In genomic region chr3:51974277-51974962, GRCh38 we compare ENCODE assay signal across 6 cellular contexts. TPM values are rescaled to one million over a fixed set of nuclear protein-coding genes. Genes with fewer than 3 reads are reported as not detected.
DNase-seq lines count a peak whose midpoint lies in the region; ATAC-seq and TF ChIP-seq lines count a peak whose summit lies in the region.

No MANE protein-coding gene starts in this region.

- H3K4me3 ChIP-seq in MG63 (peak overlapping the region; percentile 89), esophagus squamous epithelium (peak overlapping the region; percentile 58 to 85 (median 70))

- no peaks in the 10 kb centered on the region for H3K9me3 Mint-ChIP-seq in stimulated activated effector memory CD8-positive, alpha-beta T cell treated with anti-CD3 and anti-CD28 coated beads, Interleukin-12 subunit alpha, Interleukin-12 subunit beta, amount 100 ng/mL, for 72 hours

- peaks cover 20% of the 10 kb centered on the region for H3K36me3 Mint-ChIP-seq in stimulated activated effector memory CD8-positive, alpha-beta T cell treated with anti-CD3 and anti-CD28 coated beads, Interleukin-12 subunit alpha, Interleukin-12 subunit beta, amount 100 ng/mL, for 72 hours

- no peak for TF ChIP-seq POLR2A in esophagus squamous epithelium (IDR thresholded peaks at IDR 0.05)

- H3K4me1 ChIP-seq in esophagus squamous epithelium = peaks cover 22 to 83% (median 32%) of the 10 kb centered on the region in 3 donors

- peak; percentile 12 for ATAC-seq in GM18867 (IDR thresholded peaks at IDR 0.05; ENCODE audit: unreplicated experiment)
- ATAC-seq in stimulated activated effector memory CD8-positive, alpha-beta T cell treated with anti-CD3 and anti-CD28 coated beads, Interleukin-12 subunit alpha, Interleukin-12 subunit beta, amount 100 ng/mL, for 72 hours = peak; percentile 43

- H3K27ac ChIP-seq in esophagus squamous epithelium = peak overlapping the region; percentile 86 to 96 (median 94)

- H3K9me3 ChIP-seq in MG63 (no peaks in the 10 kb centered on the region), esophagus squamous epithelium (no peaks in the 10 kb centered on the region)

- H3K36me3 ChIP-seq in MG63 (peaks cover 2% of the 10 kb centered on the region; the same call in 1 of the 2 replicates), esophagus squamous epithelium (no peaks in the 10 kb centered on the region)

- H3K27ac Mint-ChIP-seq in stimulated activated effector memory CD8-positive, alpha-beta T cell treated with anti-CD3 and anti-CD28 coated beads, Interleukin-12 subunit alpha, Interleukin-12 subunit beta, amount 100 ng/mL, for 72 hours = peak overlapping the region; percentile 96

- TF ChIP-seq CTCF in esophagus squamous epithelium (IDR thresholded peaks at IDR 0.05) = peak in 1 of 6 experiments; percentile 21

- DNase-seq in MG63 (peak; percentile 32), esophagus squamous epithelium (lab: John Stamatoyannopoulos, UW) (no peak), DMS153 treated with DMSO at 0.1 percent for 48 hours (lab: John Stamatoyannopoulos, UW; ENCODE audit: unreplicated experiment) (no peak), SKM-1 (lab: John Stamatoyannopoulos, UW; ENCODE audit: unreplicated experiment) (no peak)
- peak in 1 of 2 donors; percentile 69 for DNase-seq in stimulated activated effector memory CD8-positive, alpha-beta T cell treated with anti-CD3 and anti-CD28 coated beads, Interleukin-12 subunit alpha, Interleukin-12 subunit beta, amount 100 ng/mL, for 72 hours (ENCODE audit: low spot score in 2 of 2)

- H3K27me3 ChIP-seq in MG63 (no peaks in the 10 kb centered on the region), esophagus squamous epithelium (no peaks in the 10 kb centered on the region)

- 11 to 12% methylated on average over 5 to 22 of the region's 30 CpGs for WGBS in esophagus squamous epithelium, 2 donors

- intact Hi-C loops in esophagus squamous epithelium (cut with DNase I) = no loop called here

- H3K4me3 Mint-ChIP-seq in stimulated activated effector memory CD8-positive, alpha-beta T cell treated with anti-CD3 and anti-CD28 coated beads, Interleukin-12 subunit alpha, Interleukin-12 subunit beta, amount 100 ng/mL, for 72 hours = peak overlapping the region; percentile 82

- peaks cover 42% of the 10 kb centered on the region for H3K4me1 Mint-ChIP-seq in stimulated activated effector memory CD8-positive, alpha-beta T cell treated with anti-CD3 and anti-CD28 coated beads, Interleukin-12 subunit alpha, Interleukin-12 subunit beta, amount 100 ng/mL, for 72 hours

RNA-seq across cellular contexts. Expression of gene ABHD14A, which starts 0.4 kb away (rescaled TPM):
- total RNA-seq in MG63 (2014; rRNA removed; shearing (Covaris generic); ENCODE audit: low replicate concordance) = 6.5 TPM in 1 of 2 replicates, not detected in the other
- total RNA-seq in esophagus squamous epithelium = 10 to 100 TPM in 2 of 4 donors, 1 to 10 TPM in 2; 4.3 to 14.2 (median 9.4) TPM

RNA-seq across cellular contexts. Expression of gene ABHD14B, which starts 0.6 kb away (rescaled TPM):
- total RNA-seq in MG63 (2014; rRNA removed; shearing (Covaris generic); ENCODE audit: low replicate concordance) = 10.0 and 15.6 TPM in 2 replicates
- total RNA-seq in esophagus squamous epithelium = 10 to 100 TPM; 29.6 to 54.4 (median 33.4) TPM

RNA-seq across cellular contexts. Expression of gene PCBP4, which starts 7.2 kb away (rescaled TPM):
- total RNA-seq in MG63 (2014; rRNA removed; shearing (Covaris generic); ENCODE audit: low replicate concordance) = 24.8 and 28.1 TPM in 2 replicates
- total RNA-seq in esophagus squamous epithelium = 10 to 100 TPM; 13.0 to 47.3 (median 19.5) TPM

RNA-seq across cellular contexts. Expression of gene ACY1, which starts 8.9 kb away (rescaled TPM):
- 17.2 and 46.4 TPM in 2 replicates for total RNA-seq in MG63 (2014; rRNA removed; shearing (Covaris generic); ENCODE audit: low replicate concordance)
- total RNA-seq in esophagus squamous epithelium = 10 to 100 TPM; 20.2 to 42.7 (median 33.6) TPM

RNA-seq across cellular contexts. Expression of gene GPR62, which starts 19.2 kb away (rescaled TPM):
- total RNA-seq in MG63 (2014; rRNA removed; shearing (Covaris generic); ENCODE audit: low replicate concordance) = not detected in 2 replicates
- total RNA-seq in esophagus squamous epithelium = under 1 TPM in 2 of 4 donors, not detected in 2; 0.09 to 0.38 TPM
